ENCODE assay signal across 20 cellular contexts in the genomic region with DNA sequence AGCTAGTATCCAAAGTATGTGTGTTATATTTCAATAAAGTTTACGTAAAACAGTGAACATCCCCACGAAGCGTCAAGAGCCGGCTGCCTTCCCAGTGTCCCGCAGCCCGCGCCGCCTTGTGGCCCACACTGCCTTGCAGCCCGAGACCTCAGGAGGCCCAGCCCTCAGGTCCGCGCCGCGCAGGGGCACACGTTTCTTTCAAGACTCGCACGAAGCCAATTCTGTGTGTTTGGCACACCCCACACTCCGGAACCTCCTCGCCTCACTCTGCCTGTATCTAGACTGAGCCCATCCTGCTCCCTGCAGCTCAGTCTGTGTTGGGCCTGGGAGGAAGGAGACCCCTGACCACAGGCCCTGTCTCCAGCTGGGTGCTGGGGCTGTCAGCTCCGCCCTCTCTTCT. TPM values are rescaled to one million over a fixed set of nuclear protein-coding genes. Genes with fewer than 3 reads are reported as not detected.
DNase-seq lines count a peak whose midpoint lies in the region; ATAC-seq and TF ChIP-seq lines count a peak whose summit lies in the region.
"Had no signal": no experiment of that assay in that cellular context is flagged by ENCODE, and none has a peak within 500 bp of the region (broad histone marks: within the 10 kb centered on the region; RNA-seq: fewer than 3 reads in every experiment).

No MANE protein-coding gene starts in this region.

- peaks cover 0 to 80% of the 10 kb centered on the region in 2 donors for H3K36me3 ChIP-seq in left lung
- H3K36me3 ChIP-seq in spleen, result peaks cover 0 to 83% (median 54%) of the 10 kb centered on the region in 6 donors

- no peak overlapping the region for H2BK12ac ChIP-seq in H9 (ENCODE audit: insufficient read length, low read depth, low read length)

- no peak overlapping the region for H3K4ac ChIP-seq in H9 (ENCODE audit: low read depth, low read length)

- no peak overlapping the region for H3K14ac ChIP-seq in H9 (ENCODE audit: insufficient read depth, low read length)

- no peak overlapping the region for H3K23ac ChIP-seq in H9 (ENCODE audit: insufficient read length, low read depth, low read length)

- peaks cover 1% of the 10 kb centered on the region for H3K23me2 ChIP-seq in H9 (ENCODE audit: insufficient read length, low read depth, low read length, poor library complexity, severe bottlenecking)

- H2BK20ac ChIP-seq in H9 (ENCODE audit: low read depth, low read length, poor library complexity, severe bottlenecking), result no peak overlapping the region

- H3K36me3 Mint-ChIP-seq in activated T-cell treated with anti-CD3 and anti-CD28 coated beads, Interleukin-2, amount 50 U/mL, for 24 hours (ENCODE audit: low read depth), result peaks cover 79% of the 10 kb centered on the region
- peaks cover 6% of the 10 kb centered on the region for H3K36me3 Mint-ChIP-seq in activated T-cell treated with anti-CD3 and anti-CD28 coated beads, Interleukin-2, amount 50 U/mL, for 4 hours (ENCODE audit: insufficient read depth)
- no peaks in the 10 kb centered on the region for H3K36me3 Mint-ChIP-seq in T-helper 17 cell (ENCODE audit: low read depth)
- peaks cover 14 to 50% (median 48%) of the 10 kb centered on the region in 3 experiments for H3K36me3 Mint-ChIP-seq in H9 (ENCODE audit: insufficient read depth in 1 of 3, low read depth in 3 of 3)

- peak overlapping the region; percentile 68 for H3K27ac Mint-ChIP-seq in activated T-cell treated with anti-CD3 and anti-CD28 coated beads, Interleukin-2, amount 50 U/mL, for 24 hours
- H3K27ac Mint-ChIP-seq in T-helper 17 cell (peak overlapping the region; percentile 60), H9 (peak overlapping the region in 1 of 3 experiments; percentile 28; a peak in 2 of 7 replicates)

- no peak for DNase-seq in activated T-cell treated with anti-CD3 and anti-CD28 coated beads, Interleukin-2, amount 50 U/mL, for 24 hours
- DNase-seq in activated T-cell treated with anti-CD3 and anti-CD28 coated beads, Interleukin-2, amount 50 U/mL, for 4 hours, result no peak
- no peak for DNase-seq in T-helper 17 cell
- DNase-seq in left lung, result peak; percentile 17 to 73
- DNase-seq in spleen, result peak; percentile 67
- no peak for DNase-seq in H9
- DNase-seq in activated gamma-delta T cell treated with Interleukin-2 at 50 U/mL for 16 hours, result no peak
- DNase-seq: 8988T, BE2C, GDM1, GOT3, KG1, NCI-H1092, NCI-H1694 treated with DMSO at 0.1 percent for 48 hours, NCI-H2107, NCI-H2227 treated with DMSO at 0.1 percent for 48 hours, NCI-H524, PC-9 had no signal

- no peak overlapping the region for H3K4me3 Mint-ChIP-seq in activated T-cell treated with anti-CD3 and anti-CD28 coated beads, Interleukin-2, amount 50 U/mL, for 24 hours
- no peak overlapping the region for H3K4me3 Mint-ChIP-seq in activated T-cell treated with anti-CD3 and anti-CD28 coated beads, Interleukin-2, amount 50 U/mL, for 4 hours
- H3K4me3 Mint-ChIP-seq in T-helper 17 cell (no peak overlapping the region), H9 (no peak overlapping the region)

- H3K79me1 ChIP-seq in H9 (ENCODE audit: insufficient read depth, low read depth, low read length, poor library complexity, severe bottlenecking), result peaks cover 4% of the 10 kb centered on the region

- ATAC-seq in activated T-cell treated with anti-CD3 and anti-CD28 coated beads, Interleukin-2, amount 50 U/mL, for 4 hours, result no peak
- ATAC-seq in T-helper 17 cell, result no peak
- ATAC-seq in left lung, result no peak
- ATAC-seq in GM21723 (IDR thresholded peaks at IDR 0.05; ENCODE audit: unreplicated experiment), result no peak
- ATAC-seq: GM12878 had no signal

- no peak overlapping the region for H3K4me2 ChIP-seq in H9 (ENCODE audit: insufficient read depth, insufficient read length, low read length)
- H3K4me2 ChIP-seq: PC-9 had no signal

- no peak overlapping the region for H4K5ac ChIP-seq in H9 (ENCODE audit: insufficient read length, low read depth, low read length)

- H3K9me3 Mint-ChIP-seq in activated T-cell treated with anti-CD3 and anti-CD28 coated beads, Interleukin-2, amount 50 U/mL, for 24 hours, result no peaks in the 10 kb centered on the region
- H3K9me3 Mint-ChIP-seq in activated T-cell treated with anti-CD3 and anti-CD28 coated beads, Interleukin-2, amount 50 U/mL, for 4 hours, result no peaks in the 10 kb centered on the region
- H3K9me3 Mint-ChIP-seq in H9, result no peaks in the 10 kb centered on the region

- no peak overlapping the region for H2AFZ ChIP-seq in H9 (ENCODE audit: low read length)
- H2AFZ ChIP-seq: PC-9 had no signal

- peaks cover 10 to 37% of the 10 kb centered on the region in 2 donors for H3K4me1 ChIP-seq in left lung
- peaks cover 19 to 56% (median 40%) of the 10 kb centered on the region in 6 donors for H3K4me1 ChIP-seq in spleen
- H3K4me1 ChIP-seq in H9 (ENCODE audit: insufficient read depth, low read length), result no peaks in the 10 kb centered on the region

- no peak overlapping the region for H3K4me3 ChIP-seq in left lung
- H3K4me3 ChIP-seq in spleen, result no peak overlapping the region
- H3K4me3 ChIP-seq: GM12878, PC-9 had no signal

- TF ChIP-seq CTCF in left lung (IDR thresholded peaks at IDR 0.05) (no peak), spleen (IDR thresholded peaks at IDR 0.05 in 8 of 11, conservative IDR thresholded peaks at IDR 0.05 in 3 of 11) (no peak), H9 (conservative IDR thresholded peaks at IDR 0.05) (no peak)

- H3K27ac ChIP-seq in left lung (no peak overlapping the region), spleen (no peak overlapping the region), H9 (ENCODE audit: insufficient read length, low read depth, low read length) (no peak overlapping the region)
- H3K27ac ChIP-seq: PC-9 had no signal

- intact Hi-C loops in left lung (cut with DNase I), result no loop called here
- intact Hi-C loops in spleen (cut with DNase I; ENCODE audit: low total_unique reads), result no loop called here

- no peak overlapping the region for H2BK15ac ChIP-seq in H9 (ENCODE audit: low read depth, low read length)

- H3K9me3 ChIP-seq in T-helper 17 cell (ENCODE audit: control insufficient read depth, low read length, poor library complexity, severe bottlenecking) (no peaks in the 10 kb centered on the region), left lung (no peaks in the 10 kb centered on the region), spleen (no peaks in the 10 kb centered on the region), H9 (ENCODE audit: control insufficient read depth, low read depth, low read length) (no peaks in the 10 kb centered on the region)
- H3K9me3 ChIP-seq: BE2C had no signal

- H3K56ac ChIP-seq in H9 (ENCODE audit: insufficient read length, low read depth, low read length), result no peak overlapping the region

- no peak for TF ChIP-seq POLR2A in spleen (IDR thresholded peaks at IDR 0.05)

- peaks cover 37% of the 10 kb centered on the region for H3K4me1 Mint-ChIP-seq in activated T-cell treated with anti-CD3 and anti-CD28 coated beads, Interleukin-2, amount 50 U/mL, for 24 hours (ENCODE audit: low read depth)
- H3K4me1 Mint-ChIP-seq in activated T-cell treated with anti-CD3 and anti-CD28 coated beads, Interleukin-2, amount 50 U/mL, for 4 hours (ENCODE audit: low read depth), result peaks cover 27% of the 10 kb centered on the region
- peaks cover 20% of the 10 kb centered on the region for H3K4me1 Mint-ChIP-seq in T-helper 17 cell
- H3K4me1 Mint-ChIP-seq in H9, result peaks cover 5 to 25% of the 10 kb centered on the region in 2 experiments

- no peak overlapping the region for H3K18ac ChIP-seq in H9 (ENCODE audit: insufficient read length, low read depth, low read length)

- H4K20me1 ChIP-seq in H9 (ENCODE audit: control insufficient read depth, insufficient read depth, insufficient read length), result no peaks in the 10 kb centered on the region

- no peak overlapping the region for H2BK5ac ChIP-seq in H9 (ENCODE audit: insufficient read length, low read length)

- no peaks in the 10 kb centered on the region for H3K27me3 Mint-ChIP-seq in activated T-cell treated with anti-CD3 and anti-CD28 coated beads, Interleukin-2, amount 50 U/mL, for 24 hours
- no peaks in the 10 kb centered on the region for H3K27me3 Mint-ChIP-seq in activated T-cell treated with anti-CD3 and anti-CD28 coated beads, Interleukin-2, amount 50 U/mL, for 4 hours (ENCODE audit: low read depth)
- H3K27me3 Mint-ChIP-seq in T-helper 17 cell, result no peaks in the 10 kb centered on the region
- peaks cover 5% of the 10 kb centered on the region for H3K27me3 Mint-ChIP-seq in H9 (ENCODE audit: low read depth)

- no peak overlapping the region for H2BK120ac ChIP-seq in H9 (ENCODE audit: low read depth, low read length, poor library complexity, severe bottlenecking)

- WGBS in spleen, 5 donors, result 95 to 98% (median 97%) methylated on average over 19 of the region's 19 CpGs
- no CpG with 5 or more reads among the region's 19 CpGs for WGBS in H9 (ENCODE audit: extremely low coverage, insufficient read length, low lambda C conversion rate)

- H4K8ac ChIP-seq in H9 (replicated peaks; ENCODE audit: insufficient read length, low read depth, low read length), result no peak overlapping the region

- H2AK5ac ChIP-seq in H9 (ENCODE audit: insufficient read length, low read length), result no peak overlapping the region

- H3K27me3 ChIP-seq in left lung, result no peaks in the 10 kb centered on the region
- no peaks in the 10 kb centered on the region for H3K27me3 ChIP-seq in spleen (replicated peaks in 1 of 7)
- no peaks in the 10 kb centered on the region for H3K27me3 ChIP-seq in H9 (ENCODE audit: insufficient read depth, low read length)
- H3K27me3 ChIP-seq: BE2C had no signal

- H3K79me2 ChIP-seq in H9 (ENCODE audit: insufficient read depth, low read length), result peaks cover 2% of the 10 kb centered on the region; the same call in 1 of the 2 replicates

- no peak overlapping the region for H3T11ph ChIP-seq in H9 (ENCODE audit: low read length)

- no peak overlapping the region for H4K91ac ChIP-seq in H9 (ENCODE audit: insufficient read length, low read depth, low read length)

- H3K9ac ChIP-seq in H9 (ENCODE audit: extremely low read depth, insufficient read length, low read length), result no peak overlapping the region

RNA-seq across cellular contexts. Expression of a gene that starts 5.8 kb away (rescaled TPM):
- 100 to 1,000 TPM; 111 to 145 (median 118) TPM for total RNA-seq in activated T-cell treated with anti-CD3 and anti-CD28 coated beads, Interleukin-2, amount 50 U/mL, for 4 hours
- total RNA-seq in T-helper 17 cell (10 to 100 TPM; 77.4 to 82.8 TPM), left lung (100 to 1,000 TPM; 192 to 218 TPM), spleen (100 to 1,000 TPM in 6 of 7 donors, 10 to 100 TPM in 1; 89.0 to 131 (median 116) TPM), H9 (2021) (84.3 and 85.9 TPM in 2 replicates)
- polyA plus RNA-seq in spleen, result 10 to 100 TPM; 28.1 to 47.4 (median 37.5) TPM

Comparison
In these comparisons a context has a peak if more than half of its experiments do, and no peak if none do; other contexts are left out.
1. DNase-seq: peak in left lung (2 of 2) and spleen (single experiment); none in activated T-cell treated with anti-CD3 and anti-CD28 coated beads, Interleukin-2, amount 50 U/mL, for 24 hours (single experiment), activated T-cell treated with anti-CD3 and anti-CD28 coated beads, Interleukin-2, amount 50 U/mL, for 4 hours (single experiment), T-helper 17 cell (0 of 3), H9 (single experiment) and activated gamma-delta T cell treated with Interleukin-2 at 50 U/mL for 16 hours (single experiment).